Comparison of ENCODE assay signal across 10 cellular contexts in the genomic region with DNA sequence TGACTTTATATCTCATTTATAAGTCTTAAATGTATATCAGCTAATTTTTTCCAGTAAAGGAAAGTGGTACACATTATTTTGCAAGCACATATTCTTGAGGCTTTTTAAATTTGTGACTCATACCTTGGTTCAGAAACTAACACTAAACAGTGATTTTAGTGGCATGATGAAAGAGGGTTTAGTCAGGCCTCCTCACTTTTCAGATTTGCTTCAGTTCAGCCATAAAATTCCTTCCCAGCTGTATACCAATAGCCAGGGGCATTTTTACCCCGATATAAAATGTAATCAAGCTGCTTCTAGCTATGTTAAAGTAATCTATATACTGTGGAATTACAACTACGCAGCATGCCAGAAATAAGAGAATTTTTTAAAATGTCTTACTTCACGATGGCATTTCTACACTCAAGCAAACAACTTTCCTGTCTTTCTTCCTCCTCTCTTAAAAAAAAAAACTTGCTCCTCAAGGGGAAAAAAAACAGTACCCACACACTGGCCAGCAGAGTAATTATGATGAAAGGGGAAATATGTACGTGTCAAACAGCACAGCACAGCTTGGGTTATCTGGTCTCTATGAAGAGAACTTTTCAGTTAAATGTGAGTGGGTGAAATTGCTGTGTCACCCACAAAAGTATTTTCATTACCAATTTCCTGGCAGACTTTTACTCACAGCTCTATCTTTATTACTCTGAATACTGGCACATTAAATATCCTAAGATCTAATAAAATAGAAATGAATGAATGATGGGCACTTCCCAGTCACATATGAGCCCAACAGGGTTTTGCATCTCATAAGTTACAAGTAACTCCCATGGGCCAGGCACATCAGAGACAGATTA.
A peak's percentile ranks its signal among the peaks of the same experiment; 100 is the strongest.
DNase-seq lines count a peak whose midpoint lies in the region; ATAC-seq and TF ChIP-seq lines count a peak whose summit lies in the region.
"Had no signal": no experiment of that assay in that cellular context is flagged by ENCODE, and none has a peak within 500 bp of the region (broad histone marks: within the 10 kb centered on the region; RNA-seq: fewer than 3 reads in every experiment).

No MANE protein-coding gene starts in this region.

- H3K4me1 Mint-ChIP-seq in stimulated activated naive CD8-positive, alpha-beta T cell treated with anti-CD3 and anti-CD28 coated beads, Interleukin-15, amount 100 ng/mL, for 72 hours = no peaks in the 10 kb centered on the region

- no peaks in the 10 kb centered on the region for H3K27me3 Mint-ChIP-seq in stimulated activated naive CD8-positive, alpha-beta T cell treated with anti-CD3 and anti-CD28 coated beads, Interleukin-15, amount 100 ng/mL, for 72 hours

- H3K4me3 Mint-ChIP-seq in stimulated activated naive CD8-positive, alpha-beta T cell treated with anti-CD3 and anti-CD28 coated beads, Interleukin-15, amount 100 ng/mL, for 72 hours = no peak overlapping the region

- peak overlapping the region; percentile 24 for H3K27ac ChIP-seq in left ventricle myocardium inferior (replicated peaks)
- H3K27ac ChIP-seq in vagina = peak overlapping the region; percentile 43
- H3K27ac ChIP-seq: neutrophil had no signal

- no peak overlapping the region for H3K27ac Mint-ChIP-seq in stimulated activated naive CD8-positive, alpha-beta T cell treated with anti-CD3 and anti-CD28 coated beads, Interleukin-15, amount 100 ng/mL, for 72 hours

- H3K36me3 ChIP-seq in left ventricle myocardium inferior (no peaks in the 10 kb centered on the region), vagina (no peaks in the 10 kb centered on the region), mucosa of descending colon (ENCODE audit: low read depth) (no peaks in the 10 kb centered on the region)
- H3K36me3 ChIP-seq: neutrophil had no signal

- H3K9me3 Mint-ChIP-seq in stimulated activated naive CD8-positive, alpha-beta T cell treated with anti-CD3 and anti-CD28 coated beads, Interleukin-15, amount 100 ng/mL, for 72 hours = peaks cover 0 to 4% of the 10 kb centered on the region in 2 donors

- intact Hi-C loops in left ventricle myocardium inferior (cut with micrococcal nuclease) = no loop called here
- intact Hi-C loops in Right ventricle myocardium inferior (cut with DNase I) = no loop called here
- intact Hi-C loops in vagina (cut with DNase I) = no loop called here
- intact Hi-C loops in mucosa of descending colon (cut with DNase I, micrococcal nuclease) = no loop called here

- H3K4me1 ChIP-seq in left ventricle myocardium inferior (peaks cover 14% of the 10 kb centered on the region), vagina (no peaks in the 10 kb centered on the region), mucosa of descending colon (ENCODE audit: low read depth) (no peaks in the 10 kb centered on the region)

- DNase-seq in left ventricle myocardium inferior (no peak), Right ventricle myocardium inferior (ENCODE audit: missing footprints) (no peak), cardiac fibroblast (ENCODE audit: low read depth in 2 of 2) (peak; percentile 86 to 92), vagina (ENCODE audit: extremely low spot score in 2 of 2) (no peak), NCI-H2171 treated with DMSO at 0.1 percent for 48 hours (lab: John Stamatoyannopoulos, UW) (no peak), mucosa of descending colon (no peak)
- DNase-seq in stimulated activated naive CD8-positive, alpha-beta T cell treated with anti-CD3 and anti-CD28 coated beads, Interleukin-15, amount 100 ng/mL, for 72 hours = no peak
- DNase-seq: C1 segment of cervical spinal cord had no signal

- H3K4me3 ChIP-seq in left ventricle myocardium inferior = no peak overlapping the region
- H3K4me3 ChIP-seq in cardiac fibroblast (replicated peaks in 1 of 2; ENCODE audit: low read depth in 2 of 2, low read length in 2 of 2) = no peak overlapping the region
- no peak overlapping the region for H3K4me3 ChIP-seq in vagina
- H3K4me3 ChIP-seq in mucosa of descending colon = no peak overlapping the region

- no peak for TF ChIP-seq POLR2A in vagina (IDR thresholded peaks at IDR 0.05)

- ATAC-seq in Right ventricle myocardium inferior (no peak), HG03565 (IDR thresholded peaks at IDR 0.05; ENCODE audit: unreplicated experiment) (peak; percentile 49), mucosa of descending colon (no peak)
- no peak for ATAC-seq in stimulated activated naive CD8-positive, alpha-beta T cell treated with anti-CD3 and anti-CD28 coated beads, Interleukin-15, amount 100 ng/mL, for 72 hours

- TF ChIP-seq CTCF in left ventricle myocardium inferior (IDR thresholded peaks at IDR 0.05; ENCODE audit: borderline replicate concordance) = no peak
- TF ChIP-seq CTCF in cardiac fibroblast (IDR thresholded peaks at IDR 0.05; ENCODE audit: low read depth, low read length) = no peak
- no peak for TF ChIP-seq CTCF in vagina (IDR thresholded peaks at IDR 0.05)
- no peak for TF ChIP-seq CTCF in mucosa of descending colon (IDR thresholded peaks at IDR 0.05)

- H3K9me3 ChIP-seq in left ventricle myocardium inferior (replicated peaks) (no peaks in the 10 kb centered on the region), vagina (no peaks in the 10 kb centered on the region), mucosa of descending colon (no peaks in the 10 kb centered on the region)
- H3K9me3 ChIP-seq: neutrophil had no signal

- H3K27me3 ChIP-seq in left ventricle myocardium inferior (ENCODE audit: low read depth) (no peaks in the 10 kb centered on the region), vagina (no peaks in the 10 kb centered on the region)
- H3K27me3 ChIP-seq: neutrophil had no signal

Comparison
In these comparisons a context has a peak if more than half of its experiments do, and no peak if none do; other contexts are left out.
1. DNase-seq: peak in cardiac fibroblast (2 of 2); none in left ventricle myocardium inferior (single experiment), Right ventricle myocardium inferior (single experiment), vagina (0 of 2), NCI-H2171 treated with DMSO at 0.1 percent for 48 hours (single experiment), mucosa of descending colon (0 of 3) and stimulated activated naive CD8-positive, alpha-beta T cell treated with anti-CD3 and anti-CD28 coated beads, Interleukin-15, amount 100 ng/mL, for 72 hours (0 of 2).